Comparison of ENCODE assay signal across 28 cellular contexts in genomic region chr20:35104685-35105295, GRCh38.
"Had no signal": no experiment of that assay in that cellular context is flagged by ENCODE, and none has a peak within 500 bp of the region (broad histone marks: within the 10 kb centered on the region; RNA-seq: fewer than 3 reads in every experiment).

No MANE protein-coding gene starts in this region.

- H3K4me1 ChIP-seq: esophagus muscularis mucosa, lower lobe of right lung, right atrium auricular region, testis, transverse colon had no signal

- H3K4me3 ChIP-seq: esophagus muscularis mucosa, lower lobe of right lung, right atrium auricular region, skin epidermis, testis, transverse colon had no signal

- FAIRE-seq: frontal cortex had no signal

- H3K27me3 ChIP-seq: esophagus muscularis mucosa, right atrium auricular region, testis, transverse colon had no signal

- H3K36me3 ChIP-seq: lower lobe of right lung, right atrium auricular region, transverse colon had no signal

- DNase-seq: activated CD4-positive, alpha-beta memory T cell treated with anti-CD3 and anti-CD28 coated beads, Interleukin-2, amount 10 ng/mL, durations not matched to agents 7 days and 5 days; activated CD4-positive, alpha-beta T cell treated with anti-CD3 and anti-CD28 coated beads for 1 hour; activated CD4-positive, alpha-beta T cell treated with anti-CD3 and anti-CD28 coated beads, Interleukin-2, amount 10 ng/mL, durations not matched to agents 7 days and 5 days; activated CD8-positive, alpha-beta memory T cell treated with anti-CD3 and anti-CD28 coated beads, Interleukin-2, amount 50 U/mL, for 48 hours; activated gamma-delta T cell; activated naive CD8-positive, alpha-beta T cell treated with anti-CD3 and anti-CD28 coated beads, Interleukin-2, amount 50 U/mL, for 24 hours; activated T-cell treated with anti-CD3 and anti-CD28 coated beads, Interleukin-2, amount 50 U/mL, for 24 hours; amygdala; central memory CD4-positive, alpha-beta T cell; endodermal cell; kidney glomerular epithelial cell; lower lobe of right lung; mesenchymal stem cell; naive thymus-derived CD8-positive, alpha-beta T cell; nucleus accumbens; stimulated activated CD4-positive, alpha-beta T cell treated with anti-CD3 and anti-CD28 coated beads, Interleukin-4, amount 100 ng/mL, for 4 hours; stimulated activated CD8-positive, alpha-beta memory T cell treated with anti-CD3 and anti-CD28 coated beads, Interleukin-4, amount 100 ng/mL, for 48 hours; T-helper 17 cell; T1000; testis; transverse colon had no signal

- ATAC-seq: activated naive CD8-positive, alpha-beta T cell treated with anti-CD3 and anti-CD28 coated beads, Interleukin-2, amount 50 U/mL, for 24 hours; left lobe of liver; lower lobe of right lung; naive thymus-derived CD8-positive, alpha-beta T cell; stimulated activated memory B cell treated with anti-CD40 and anti-IgM and Interleukin-4, amounts not matched to agents 10 μg/mL and 1 μg/mL and 100 μg/mL, for 72 hours; T-helper 17 cell; WTC11 had no signal

- H3K9me3 ChIP-seq: esophagus muscularis mucosa, lower lobe of right lung, right atrium auricular region, testis, transverse colon had no signal

- H3K27ac ChIP-seq: esophagus muscularis mucosa, lower lobe of right lung, right atrium auricular region, skin epidermis, testis, transverse colon had no signal
